Comparison of ENCODE assay signal across 7 cellular contexts in the genomic region with DNA sequence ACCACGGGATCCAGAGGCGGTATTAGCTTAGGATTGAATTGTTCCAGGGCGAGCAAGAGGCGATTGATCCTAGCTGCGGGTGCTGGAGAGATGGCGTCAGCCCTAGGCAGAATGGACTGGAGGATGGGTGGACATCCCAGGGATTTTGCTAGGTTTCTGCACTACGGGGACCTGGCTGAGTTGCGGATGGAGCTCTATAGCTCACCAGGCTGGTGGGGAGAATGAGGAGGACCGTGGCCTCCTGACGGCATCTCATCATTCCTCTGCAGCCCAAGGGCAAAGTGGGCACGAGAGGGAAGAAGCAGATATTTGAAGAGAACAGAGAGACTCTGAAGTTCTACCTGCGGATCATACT. TPM values are rescaled to one million over a fixed set of nuclear protein-coding genes. Genes with fewer than 3 reads are reported as not detected.
DNase-seq lines count a peak whose midpoint lies in the region; ATAC-seq and TF ChIP-seq lines count a peak whose summit lies in the region.

No MANE protein-coding gene starts in this region.

- no peaks in the 10 kb centered on the region for H3K9me3 ChIP-seq in iPS-18a (ENCODE audit: control insufficient read depth, low read depth, low read length)

- DNase-seq in HFFc6 (no peak), NCI-H2029 (lab: John Stamatoyannopoulos, UW) (no peak)
- DNase-seq in activated naive CD4-positive, alpha-beta T cell treated with anti-CD3 and anti-CD28 coated beads, Interleukin-2, amount 50 U/mL, for 72 hours (ENCODE audit: low spot score in 2 of 2): no peak
- no peak for DNase-seq in stimulated activated naive B cell treated with anti-CD40 and anti-IgM and Interleukin-4, amounts not matched to agents 10 μg/mL and 1 μg/mL and 100 μg/mL, for 72 hours

- H3K36me3 Mint-ChIP-seq in HFFc6 (ENCODE audit: low read depth): peaks cover 17% of the 10 kb centered on the region
- peaks cover 14 to 31% of the 10 kb centered on the region in 2 donors for H3K36me3 Mint-ChIP-seq in activated naive CD4-positive, alpha-beta T cell treated with anti-CD3 and anti-CD28 coated beads, Interleukin-2, amount 50 U/mL, for 72 hours
- peaks cover 39 to 56% of the 10 kb centered on the region in 2 donors for H3K36me3 Mint-ChIP-seq in stimulated activated naive B cell treated with anti-CD40 and anti-IgM and Interleukin-4, amounts not matched to agents 10 μg/mL and 1 μg/mL and 100 μg/mL, for 72 hours

- H3K4me3 Mint-ChIP-seq in HFFc6: peak overlapping the region; percentile 98
- peak overlapping the region; percentile 92 to 98 for H3K4me3 Mint-ChIP-seq in stimulated activated naive B cell treated with anti-CD40 and anti-IgM and Interleukin-4, amounts not matched to agents 10 μg/mL and 1 μg/mL and 100 μg/mL, for 72 hours

- H3K27me3 ChIP-seq in iPS-18a (ENCODE audit: control insufficient read depth, insufficient read depth, low read length): no peaks in the 10 kb centered on the region

- peaks cover 8% of the 10 kb centered on the region for H3K27me3 Mint-ChIP-seq in HFFc6 (ENCODE audit: insufficient read depth)
- H3K27me3 Mint-ChIP-seq in stimulated activated naive B cell treated with anti-CD40 and anti-IgM and Interleukin-4, amounts not matched to agents 10 μg/mL and 1 μg/mL and 100 μg/mL, for 72 hours: no peaks in the 10 kb centered on the region

- no peak for ATAC-seq in activated naive CD4-positive, alpha-beta T cell treated with anti-CD3 and anti-CD28 coated beads, Interleukin-2, amount 50 U/mL, for 72 hours
- ATAC-seq in stimulated activated naive B cell treated with anti-CD40 and anti-IgM and Interleukin-4, amounts not matched to agents 10 μg/mL and 1 μg/mL and 100 μg/mL, for 72 hours (replicated peaks): no peak
- ATAC-seq in GM18519 (IDR thresholded peaks at IDR 0.05; ENCODE audit: low FRiP score, unreplicated experiment) (no peak), HG03571 (IDR thresholded peaks at IDR 0.05; ENCODE audit: unreplicated experiment) (no peak)

- peaks cover 38% of the 10 kb centered on the region for H3K36me3 ChIP-seq in iPS-18a (ENCODE audit: control insufficient read depth, low read depth, low read length)

- peak overlapping the region; percentile 88 for H3K4me3 ChIP-seq in iPS-18a (ENCODE audit: low read length)

- H3K9me3 Mint-ChIP-seq in HFFc6: no peaks in the 10 kb centered on the region
- no peaks in the 10 kb centered on the region for H3K9me3 Mint-ChIP-seq in activated naive CD4-positive, alpha-beta T cell treated with anti-CD3 and anti-CD28 coated beads, Interleukin-2, amount 50 U/mL, for 72 hours
- H3K9me3 Mint-ChIP-seq in stimulated activated naive B cell treated with anti-CD40 and anti-IgM and Interleukin-4, amounts not matched to agents 10 μg/mL and 1 μg/mL and 100 μg/mL, for 72 hours: no peaks in the 10 kb centered on the region

- peaks cover 34% of the 10 kb centered on the region for H3K4me1 Mint-ChIP-seq in HFFc6 (ENCODE audit: low read depth)
- H3K4me1 Mint-ChIP-seq in stimulated activated naive B cell treated with anti-CD40 and anti-IgM and Interleukin-4, amounts not matched to agents 10 μg/mL and 1 μg/mL and 100 μg/mL, for 72 hours: peaks cover 37 to 39% of the 10 kb centered on the region in 2 donors

- H3K27ac Mint-ChIP-seq in HFFc6: peak overlapping the region; percentile 92
- peak overlapping the region; percentile 96 to 99 for H3K27ac Mint-ChIP-seq in activated naive CD4-positive, alpha-beta T cell treated with anti-CD3 and anti-CD28 coated beads, Interleukin-2, amount 50 U/mL, for 72 hours
- H3K27ac Mint-ChIP-seq in stimulated activated naive B cell treated with anti-CD40 and anti-IgM and Interleukin-4, amounts not matched to agents 10 μg/mL and 1 μg/mL and 100 μg/mL, for 72 hours: peak overlapping the region; percentile 98

- H3K9ac ChIP-seq in iPS-18a (ENCODE audit: low read length): peak overlapping the region; percentile 70

- TF ChIP-seq CTCF in HFFc6 (IDR thresholded peaks at IDR 0.05): no peak

- H3K4me1 ChIP-seq in iPS-18a (ENCODE audit: control insufficient read depth, low read depth, low read length): peaks cover 4% of the 10 kb centered on the region

- no peak overlapping the region for H3K27ac ChIP-seq in iPS-18a (ENCODE audit: low read length)

RNA-seq across cellular contexts. Expression of a gene that starts 0.6 kb away (rescaled TPM):
- 10 to 100 TPM; 50.9 to 67.8 (median 58.4) TPM for total RNA-seq in HFFc6 (2021; fragmentation: NEBNext Ultra II Directional; extraction: Animal tissue kit (Norgen Biotek cat#: 25700))
- 10 to 100 TPM; 28.4 to 35.4 TPM for total RNA-seq in activated naive CD4-positive, alpha-beta T cell treated with anti-CD3 and anti-CD28 coated beads, Interleukin-2, amount 50 U/mL, for 72 hours

RNA-seq across cellular contexts. Expression of a gene that starts 19.7 kb away (rescaled TPM):
- total RNA-seq in HFFc6 (2021; fragmentation: NEBNext Ultra II Directional; extraction: Animal tissue kit (Norgen Biotek cat#: 25700)): 10 to 100 TPM; 46.3 to 55.9 (median 51.1) TPM
- 100 to 1,000 TPM; 104 to 133 TPM for total RNA-seq in activated naive CD4-positive, alpha-beta T cell treated with anti-CD3 and anti-CD28 coated beads, Interleukin-2, amount 50 U/mL, for 72 hours

RNA-seq across cellular contexts. Expression of a gene that starts 21.2 kb away (rescaled TPM):
- total RNA-seq in HFFc6 (2021; fragmentation: NEBNext Ultra II Directional; extraction: Animal tissue kit (Norgen Biotek cat#: 25700)): 1 to 10 TPM; 3.3 to 4.2 (median 3.7) TPM
- total RNA-seq in activated naive CD4-positive, alpha-beta T cell treated with anti-CD3 and anti-CD28 coated beads, Interleukin-2, amount 50 U/mL, for 72 hours: 10 to 100 TPM in 1 of 2 donors, 1 to 10 TPM in 1; 8.3 to 13.6 TPM

RNA-seq across cellular contexts. Expression of a gene that starts 28.6 kb away (rescaled TPM):
- total RNA-seq in HFFc6 (2021; fragmentation: NEBNext Ultra II Directional; extraction: Animal tissue kit (Norgen Biotek cat#: 25700)): 1 to 10 TPM in 3 of 6 experiments, under 1 TPM in 3; 0.79 to 1.3 (median 1.1) TPM
- total RNA-seq in activated naive CD4-positive, alpha-beta T cell treated with anti-CD3 and anti-CD28 coated beads, Interleukin-2, amount 50 U/mL, for 72 hours: 1 to 10 TPM; 4.0 to 7.0 TPM

RNA-seq across cellular contexts. Expression of a gene that starts 35.6 kb away (rescaled TPM):
- total RNA-seq in HFFc6 (2021; fragmentation: NEBNext Ultra II Directional; extraction: Animal tissue kit (Norgen Biotek cat#: 25700)): 10 to 100 TPM; 52.9 to 64.7 (median 61.0) TPM
- total RNA-seq in activated naive CD4-positive, alpha-beta T cell treated with anti-CD3 and anti-CD28 coated beads, Interleukin-2, amount 50 U/mL, for 72 hours: 100 to 1,000 TPM in 1 of 2 donors, 10 to 100 TPM in 1; 71.7 to 104 TPM
